8 cellular contexts compared by ENCODE assay signal in genomic region chr19:15264061-15264932, GRCh38. TPM values are rescaled to one million over a fixed set of nuclear protein-coding genes. Genes with fewer than 3 reads are reported as not detected.
DNase-seq lines count a peak whose midpoint lies in the region; ATAC-seq and TF ChIP-seq lines count a peak whose summit lies in the region.

No MANE protein-coding gene starts in this region.

- H3K36me3 Mint-ChIP-seq in activated CD4-positive, alpha-beta T cell treated with anti-CD3 and anti-CD28 coated beads, Interleukin-2, amount 10 ng/mL, durations not matched to agents 7 days and 5 days (ENCODE audit: low read depth) = peaks cover 53% of the 10 kb centered on the region

- no peak overlapping the region for H3K4me3 Mint-ChIP-seq in activated CD4-positive, alpha-beta T cell treated with anti-CD3 and anti-CD28 coated beads, Interleukin-2, amount 10 ng/mL, durations not matched to agents 7 days and 5 days

- H3K4me3 ChIP-seq in colonic mucosa (no peak overlapping the region), lower leg skin (ENCODE audit: low read depth, poor library complexity, severe bottlenecking) (no peak overlapping the region)

- ATAC-seq in GM18498 (IDR thresholded peaks at IDR 0.05; ENCODE audit: unreplicated experiment) = no peak
- ATAC-seq in HG03159 (IDR thresholded peaks at IDR 0.05; ENCODE audit: unreplicated experiment) = no peak

- H3K9me3 Mint-ChIP-seq in activated CD4-positive, alpha-beta T cell treated with anti-CD3 and anti-CD28 coated beads, Interleukin-2, amount 10 ng/mL, durations not matched to agents 7 days and 5 days = no peaks in the 10 kb centered on the region

- peak overlapping the region; percentile 13 for H3K27ac Mint-ChIP-seq in activated CD4-positive, alpha-beta T cell treated with anti-CD3 and anti-CD28 coated beads, Interleukin-2, amount 10 ng/mL, durations not matched to agents 7 days and 5 days

- CTCF ChIA-PET in activated CD4-positive, alpha-beta T cell treated with anti-CD3 and anti-CD28 coated beads, Interleukin-2, amount 10 ng/mL, durations not matched to agents 7 days and 5 days (lab: Charles Lee) = interaction anchor here (1.0 to 1.5 kb wide), 2 partner anchors 18 to 25 kb away, joined by 3 read pairs; no protein-coding TSS in a partner anchor

- H3K4me1 ChIP-seq in colonic mucosa = no peaks in the 10 kb centered on the region

- no peaks in the 10 kb centered on the region for H3K9me3 ChIP-seq in colonic mucosa

- DNase-seq in NCI-H2029 (lab: John Stamatoyannopoulos, UW) (peak; percentile 34), colonic mucosa (peak; percentile 77), lower leg skin (ENCODE audit: low spot score in 2 of 2) (peak; percentile 53 to 93)
- peak; percentile 73 for DNase-seq in activated CD4-positive, alpha-beta T cell treated with anti-CD3 and anti-CD28 coated beads, Interleukin-2, amount 10 ng/mL, durations not matched to agents 7 days and 5 days
- DNase-seq in stimulated activated CD4-positive, alpha-beta T cell treated with anti-CD3 and anti-CD28 coated beads, TNF-alpha, amount 100 ng/mL, for 1 hour (ENCODE audit: low read depth in 3 of 3, low spot score in 1 of 3) = peak in 2 of 3 donors; percentile 41 to 68

- peak overlapping the region; percentile 24 for H3K27ac ChIP-seq in colonic mucosa

- H3K4me1 Mint-ChIP-seq in activated CD4-positive, alpha-beta T cell treated with anti-CD3 and anti-CD28 coated beads, Interleukin-2, amount 10 ng/mL, durations not matched to agents 7 days and 5 days = peaks cover 1% of the 10 kb centered on the region

- H3K27me3 Mint-ChIP-seq in activated CD4-positive, alpha-beta T cell treated with anti-CD3 and anti-CD28 coated beads, Interleukin-2, amount 10 ng/mL, durations not matched to agents 7 days and 5 days = no peaks in the 10 kb centered on the region

- 69 to 70% methylated on average over 27 to 28 of the region's 28 CpGs for WGBS in lower leg skin, 2 donors

- peak; percentile 90 for TF ChIP-seq CTCF in GM12872 (IDR thresholded peaks at IDR 0.05; ENCODE audit: insufficient read depth, low read depth, low read length)
- peak; percentile 69 for TF ChIP-seq CTCF in colonic mucosa (IDR thresholded peaks at IDR 0.05)
- peak in 1 of 3 donors; percentile 71 for TF ChIP-seq CTCF in lower leg skin (IDR thresholded peaks at IDR 0.05)

- peak overlapping the region in 1 of 2 donors; percentile 24 for H3K9ac ChIP-seq in colonic mucosa (ENCODE audit: low read depth in 2 of 2, low read length in 2 of 2)

- no peaks in the 10 kb centered on the region for H3K27me3 ChIP-seq in colonic mucosa

- H3K36me3 ChIP-seq in colonic mucosa = peaks cover 15% of the 10 kb centered on the region

- intact Hi-C loops in colonic mucosa (cut with DNase I) = loop anchor here (10.0 kb wide), 2 partner anchors 111 to 291 kb away; partner anchors contain the start of gene AKAP8
- intact Hi-C loops in lower leg skin (cut with DNase I; ENCODE audit: low total_unique reads) = loop anchor here (5.0 kb wide), 1 partner anchor 87 kb away; no protein-coding TSS in a partner anchor

- POLR2A ChIA-PET in activated CD4-positive, alpha-beta T cell treated with anti-CD3 and anti-CD28 coated beads, Interleukin-2, amount 10 ng/mL, durations not matched to agents 7 days and 5 days (lab: Charles Lee) = no interaction called here

- TF ChIP-seq POLR2A in lower leg skin (IDR thresholded peaks at IDR 0.05) = no peak

RNA-seq across cellular contexts. Expression of gene EPHX3, which starts 32.0 kb away (rescaled TPM):
- total RNA-seq in activated CD4-positive, alpha-beta T cell treated with anti-CD3 and anti-CD28 coated beads, Interleukin-2, amount 10 ng/mL, durations not matched to agents 7 days and 5 days = under 1 TPM; 0.32 to 0.42 TPM
- total RNA-seq in colonic mucosa (under 1 TPM; 0.53 to 0.82 TPM), lower leg skin (100 to 1,000 TPM in 1 of 4 donors, 10 to 100 TPM in 3; 74.6 to 138 (median 88.9) TPM)

Comparison
In these comparisons a context has a peak if more than half of its experiments do, and no peak if none do; other contexts are left out.
1. RNA of gene EPHX3, which starts 32.0 kb away (total RNA-seq): 74.6 to 138 TPM in lower leg skin; 0.53 to 0.82 TPM in colonic mucosa and 0.32 to 0.42 TPM in activated CD4-positive, alpha-beta T cell treated with anti-CD3 and anti-CD28 coated beads, Interleukin-2, amount 10 ng/mL, durations not matched to agents 7 days and 5 days; every median in the first group is over 10 times any median in the second.
2. Peak in every context shown above with its lines, with median percentiles within 50 percentile points of each other: DNase-seq.